11 cellular contexts compared by ENCODE assay signal in genomic region chr5:160188968-160189319, GRCh38. TPM values are rescaled to one million over a fixed set of nuclear protein-coding genes. Genes with fewer than 3 reads are reported as not detected.
DNase-seq lines count a peak whose midpoint lies in the region; ATAC-seq and TF ChIP-seq lines count a peak whose summit lies in the region.
"Had no signal": no experiment of that assay in that cellular context is flagged by ENCODE, and none has a peak within 500 bp of the region (broad histone marks: within the 10 kb centered on the region; RNA-seq: fewer than 3 reads in every experiment).

No MANE protein-coding gene starts in this region.

- H3K9me3 Mint-ChIP-seq in activated naive CD4-positive, alpha-beta T cell treated with anti-CD3 and anti-CD28 coated beads, Interleukin-2, amount 10 ng/mL, durations not matched to agents 7 days and 5 days: peaks cover 4% of the 10 kb centered on the region
- peaks cover 7% of the 10 kb centered on the region for H3K9me3 Mint-ChIP-seq in activated B cell treated with CpG ODN at 0.5 μM for 24 hours

- peaks cover 10% of the 10 kb centered on the region for H3K4me1 Mint-ChIP-seq in activated naive CD4-positive, alpha-beta T cell treated with anti-CD3 and anti-CD28 coated beads, Interleukin-2, amount 10 ng/mL, durations not matched to agents 7 days and 5 days
- H3K4me1 Mint-ChIP-seq in activated B cell treated with CpG ODN at 0.5 μM for 24 hours: peaks cover 14% of the 10 kb centered on the region

- ATAC-seq in activated B cell treated with CpG ODN at 0.5 μM for 24 hours (ENCODE audit: low read depth) (no peak), lower lobe of right lung (peak in 1 of 2 donors; percentile 18), thoracic aorta (ENCODE audit: insufficient number of reproducible peaks, low FRiP score, low read depth) (no peak), gastroesophageal sphincter (no peak)

- no peaks in the 10 kb centered on the region for H3K27me3 ChIP-seq in lower lobe of right lung (ENCODE audit: low read depth)
- H3K27me3 ChIP-seq in thoracic aorta (replicated peaks; ENCODE audit: insufficient read depth): no peaks in the 10 kb centered on the region
- H3K27me3 ChIP-seq in gastroesophageal sphincter: no peaks in the 10 kb centered on the region

- TF ChIP-seq CTCF in activated B cell treated with CpG ODN at 0.5 μM for 24 hours (IDR thresholded peaks at IDR 0.05): no peak
- no peak for TF ChIP-seq CTCF in lower lobe of right lung (IDR thresholded peaks at IDR 0.05)
- TF ChIP-seq CTCF in thoracic aorta (IDR thresholded peaks at IDR 0.05): no peak
- no peak for TF ChIP-seq CTCF in gastroesophageal sphincter (IDR thresholded peaks at IDR 0.05)

- no peak for DNase-seq in activated naive CD4-positive, alpha-beta T cell treated with anti-CD3 and anti-CD28 coated beads, Interleukin-2, amount 10 ng/mL, durations not matched to agents 7 days and 5 days
- no peak for DNase-seq in activated naive CD4-positive, alpha-beta T cell treated with Interleukin-2 at 50 U/mL for 16 hours
- no peak for DNase-seq in activated B cell treated with CpG ODN at 0.5 μM for 24 hours
- DNase-seq in lower lobe of right lung: no peak
- no peak for DNase-seq in thoracic aorta (ENCODE audit: low spot score)
- no peak for DNase-seq in DMS79 treated with DMSO at 0.1 percent for 48 hours (lab: John Stamatoyannopoulos, UW)
- no peak for DNase-seq in NCI-H2171 (lab: John Stamatoyannopoulos, UW)
- DNase-seq: activated CD8-positive, alpha-beta memory T cell treated with anti-CD3 and anti-CD28 coated beads, Interleukin-2, amount 50 U/mL, for 48 hours; NCI-H1694 treated with DMSO at 0.1 percent for 48 hours had no signal

- H3K27me3 Mint-ChIP-seq in activated naive CD4-positive, alpha-beta T cell treated with anti-CD3 and anti-CD28 coated beads, Interleukin-2, amount 10 ng/mL, durations not matched to agents 7 days and 5 days: peaks cover 43% of the 10 kb centered on the region
- peaks cover 13% of the 10 kb centered on the region for H3K27me3 Mint-ChIP-seq in activated B cell treated with CpG ODN at 0.5 μM for 24 hours

- intact Hi-C loops in activated B cell treated with CpG ODN at 0.5 μM for 24 hours (cut with micrococcal nuclease): no loop called here
- intact Hi-C loops in lower lobe of right lung (cut with DNase I): no loop called here

- H3K27ac ChIP-seq in lower lobe of right lung (peak overlapping the region; percentile 82), thoracic aorta (no peak overlapping the region), gastroesophageal sphincter (peak overlapping the region in 1 of 4 donors; percentile 49)

- H3K9me3 ChIP-seq in lower lobe of right lung (no peaks in the 10 kb centered on the region), thoracic aorta (no peaks in the 10 kb centered on the region), gastroesophageal sphincter (no peaks in the 10 kb centered on the region)

- H3K4me1 ChIP-seq in lower lobe of right lung (peaks cover 7% of the 10 kb centered on the region), thoracic aorta (ENCODE audit: control insufficient read depth in 1 of 2, low read depth in 2 of 2) (peaks cover 0 to 9% of the 10 kb centered on the region in 2 donors), gastroesophageal sphincter (peaks cover 0 to 15% (median 0%) of the 10 kb centered on the region in 3 donors)

- CTCF ChIA-PET in activated naive CD4-positive, alpha-beta T cell treated with anti-CD3 and anti-CD28 coated beads, Interleukin-2, amount 10 ng/mL, durations not matched to agents 7 days and 5 days (lab: Charles Lee): interaction anchor here (2.4 kb wide), 1 partner anchor 9 kb away, joined by 14 read pairs; no protein-coding TSS in a partner anchor
- CTCF ChIA-PET in activated B cell treated with CpG ODN at 0.5 μM for 24 hours (lab: Charles Lee): no interaction called here

- TF ChIP-seq POLR2A in gastroesophageal sphincter (IDR thresholded peaks at IDR 0.05): no peak

- POLR2A ChIA-PET in activated B cell treated with CpG ODN at 0.5 μM for 24 hours (lab: Charles Lee): no interaction called here

- H3K36me3 Mint-ChIP-seq in activated naive CD4-positive, alpha-beta T cell treated with anti-CD3 and anti-CD28 coated beads, Interleukin-2, amount 10 ng/mL, durations not matched to agents 7 days and 5 days: no peaks in the 10 kb centered on the region
- H3K36me3 Mint-ChIP-seq in activated B cell treated with CpG ODN at 0.5 μM for 24 hours (ENCODE audit: low read depth): no peaks in the 10 kb centered on the region

- no peak for TF ChIP-seq EP300 in gastroesophageal sphincter (IDR thresholded peaks at IDR 0.05)

- 40 to 50% methylated on average over 5 of the region's 5 CpGs for WGBS in gastroesophageal sphincter (ENCODE audit: low coverage in 1 of 2), 2 donors

- no peak overlapping the region for H3K27ac Mint-ChIP-seq in activated naive CD4-positive, alpha-beta T cell treated with anti-CD3 and anti-CD28 coated beads, Interleukin-2, amount 10 ng/mL, durations not matched to agents 7 days and 5 days
- no peak overlapping the region for H3K27ac Mint-ChIP-seq in activated B cell treated with CpG ODN at 0.5 μM for 24 hours

- H3K36me3 ChIP-seq in lower lobe of right lung: no peaks in the 10 kb centered on the region
- no peaks in the 10 kb centered on the region for H3K36me3 ChIP-seq in thoracic aorta
- no peaks in the 10 kb centered on the region for H3K36me3 ChIP-seq in gastroesophageal sphincter

- peak overlapping the region; percentile 46 for H3K4me3 Mint-ChIP-seq in activated naive CD4-positive, alpha-beta T cell treated with anti-CD3 and anti-CD28 coated beads, Interleukin-2, amount 10 ng/mL, durations not matched to agents 7 days and 5 days
- H3K4me3 Mint-ChIP-seq in activated B cell treated with CpG ODN at 0.5 μM for 24 hours: peak overlapping the region; percentile 29

- H3K4me3 ChIP-seq in lower lobe of right lung (peak overlapping the region; percentile 64), thoracic aorta (peak overlapping the region; percentile 77), gastroesophageal sphincter (peak overlapping the region in 1 of 2 donors; percentile 58)

RNA-seq across cellular contexts. Expression of gene FABP6, which starts 40.4 kb away (rescaled TPM):
- total RNA-seq in activated B cell treated with CpG ODN at 0.5 μM for 24 hours: not detected in 2 replicates
- 4.9 TPM for total RNA-seq in lower lobe of right lung
- total RNA-seq in thoracic aorta: not detected
- not detected for total RNA-seq in gastroesophageal sphincter
- total RNA-seq: T-helper 2 cell treated with Interferon-gamma antibody and Interleukin-4, amounts not matched to agents 100 ng/mL and 5 ng/mL, for 36 hours had no signal
